Comparison of ENCODE assay signal across 8 cellular contexts in the genomic region with DNA sequence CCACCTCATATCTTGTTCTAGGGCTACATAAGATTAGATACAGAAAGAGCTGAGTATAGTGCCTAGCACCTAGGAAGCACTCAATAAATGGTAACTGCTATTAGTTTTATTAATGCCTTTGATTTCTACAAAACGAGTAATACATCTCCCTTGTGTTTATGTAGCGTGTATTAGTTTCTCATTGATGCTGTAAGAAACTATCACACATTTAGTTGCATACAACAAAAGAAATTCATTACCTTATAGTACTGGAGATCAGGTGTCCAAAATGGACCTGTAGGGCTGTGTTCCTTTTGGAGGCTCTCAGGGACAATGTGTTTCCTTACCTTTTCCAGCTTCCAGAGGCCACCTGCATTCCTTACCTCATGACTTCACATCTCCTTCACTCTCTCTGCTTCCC. TPM values are rescaled to one million over a fixed set of nuclear protein-coding genes. Genes with fewer than 3 reads are reported as not detected.
DNase-seq lines count a peak whose midpoint lies in the region; ATAC-seq and TF ChIP-seq lines count a peak whose summit lies in the region.

No MANE protein-coding gene starts in this region.

- H4K91ac ChIP-seq in mesenchymal stem cell (ENCODE audit: low read length): no peak overlapping the region

- WGBS in mesenchymal stem cell: no CpG with 5 or more reads among the region's 2 CpGs

- H3K27ac Mint-ChIP-seq in activated naive CD4-positive, alpha-beta T cell treated with anti-CD3 and anti-CD28 coated beads, Interleukin-2, amount 50 U/mL, for 24 hours: peak overlapping the region; percentile 93
- H3K27ac Mint-ChIP-seq in activated naive CD4-positive, alpha-beta T cell treated with anti-CD3 and anti-CD28 coated beads, Interleukin-2, amount 50 U/mL, for 72 hours: peak overlapping the region in 1 of 2 donors; percentile 56
- H3K27ac Mint-ChIP-seq in activated naive CD8-positive, alpha-beta T cell treated with anti-CD3 and anti-CD28 coated beads, Interleukin-2, amount 10 ng/mL, durations not matched to agents 7 days and 5 days: no peak overlapping the region
- peak overlapping the region; percentile 80 for H3K27ac Mint-ChIP-seq in type B pancreatic cell

- peaks cover 3% of the 10 kb centered on the region for H3K4me1 ChIP-seq in mesenchymal stem cell (ENCODE audit: control insufficient read depth, insufficient read depth, low read depth, low read length)

- H3K18ac ChIP-seq in mesenchymal stem cell (ENCODE audit: low read depth in 1 of 2, low read length in 2 of 2): no peak overlapping the region

- no peak for DNase-seq in activated naive CD4-positive, alpha-beta T cell treated with anti-CD3 and anti-CD28 coated beads, Interleukin-2, amount 50 U/mL, for 72 hours (ENCODE audit: low spot score in 2 of 2)
- DNase-seq in activated naive CD8-positive, alpha-beta T cell treated with anti-CD3 and anti-CD28 coated beads, Interleukin-2, amount 10 ng/mL, durations not matched to agents 7 days and 5 days: no peak
- DNase-seq in mesenchymal stem cell (no peak), type B pancreatic cell (ENCODE audit: extremely low spot score, unreplicated experiment) (no peak), activated gamma-delta T cell (lab: John Stamatoyannopoulos, UW) (no peak)

- no peaks in the 10 kb centered on the region for H3K36me3 Mint-ChIP-seq in activated naive CD4-positive, alpha-beta T cell treated with anti-CD3 and anti-CD28 coated beads, Interleukin-2, amount 50 U/mL, for 24 hours
- H3K36me3 Mint-ChIP-seq in activated naive CD4-positive, alpha-beta T cell treated with anti-CD3 and anti-CD28 coated beads, Interleukin-2, amount 50 U/mL, for 72 hours: peaks cover 0 to 11% of the 10 kb centered on the region in 2 donors
- H3K36me3 Mint-ChIP-seq in activated naive CD8-positive, alpha-beta T cell treated with anti-CD3 and anti-CD28 coated beads, Interleukin-2, amount 10 ng/mL, durations not matched to agents 7 days and 5 days: no peaks in the 10 kb centered on the region
- peaks cover 3% of the 10 kb centered on the region for H3K36me3 Mint-ChIP-seq in type B pancreatic cell

- H3K27me3 Mint-ChIP-seq in activated naive CD4-positive, alpha-beta T cell treated with anti-CD3 and anti-CD28 coated beads, Interleukin-2, amount 50 U/mL, for 24 hours: no peaks in the 10 kb centered on the region
- H3K27me3 Mint-ChIP-seq in activated naive CD8-positive, alpha-beta T cell treated with anti-CD3 and anti-CD28 coated beads, Interleukin-2, amount 10 ng/mL, durations not matched to agents 7 days and 5 days: peaks cover 7% of the 10 kb centered on the region
- H3K27me3 Mint-ChIP-seq in type B pancreatic cell: peaks cover 24% of the 10 kb centered on the region

- TF ChIP-seq CTCF in type B pancreatic cell (conservative IDR thresholded peaks at IDR 0.05): no peak

- no peak overlapping the region for H2BK120ac ChIP-seq in mesenchymal stem cell (ENCODE audit: low read depth, low read length)

- peak overlapping the region; percentile 83 for H3K4me3 Mint-ChIP-seq in activated naive CD4-positive, alpha-beta T cell treated with anti-CD3 and anti-CD28 coated beads, Interleukin-2, amount 50 U/mL, for 24 hours
- peak overlapping the region; percentile 92 for H3K4me3 Mint-ChIP-seq in activated naive CD8-positive, alpha-beta T cell treated with anti-CD3 and anti-CD28 coated beads, Interleukin-2, amount 10 ng/mL, durations not matched to agents 7 days and 5 days
- peak overlapping the region; percentile 84 for H3K4me3 Mint-ChIP-seq in type B pancreatic cell

- POLR2A ChIA-PET in activated naive CD8-positive, alpha-beta T cell treated with anti-CD3 and anti-CD28 coated beads, Interleukin-2, amount 10 ng/mL, durations not matched to agents 7 days and 5 days (lab: Charles Lee): no interaction called here

- H2AK5ac ChIP-seq in mesenchymal stem cell (ENCODE audit: low read length, severe bottlenecking): no peak overlapping the region

- peaks cover 55% of the 10 kb centered on the region for H3K4me1 Mint-ChIP-seq in activated naive CD4-positive, alpha-beta T cell treated with anti-CD3 and anti-CD28 coated beads, Interleukin-2, amount 50 U/mL, for 24 hours
- H3K4me1 Mint-ChIP-seq in activated naive CD8-positive, alpha-beta T cell treated with anti-CD3 and anti-CD28 coated beads, Interleukin-2, amount 10 ng/mL, durations not matched to agents 7 days and 5 days: peaks cover 34% of the 10 kb centered on the region
- peaks cover 13% of the 10 kb centered on the region for H3K4me1 Mint-ChIP-seq in type B pancreatic cell (ENCODE audit: unreplicated experiment)

- no peak overlapping the region for H2BK15ac ChIP-seq in mesenchymal stem cell (ENCODE audit: low read depth, poor library complexity, severe bottlenecking)

- no peaks in the 10 kb centered on the region for H3K36me3 ChIP-seq in mesenchymal stem cell (ENCODE audit: control insufficient read depth in 1 of 2, insufficient read depth in 2 of 2, low read depth in 1 of 2, low read length in 2 of 2)

- no peaks in the 10 kb centered on the region for H3K9me3 Mint-ChIP-seq in activated naive CD4-positive, alpha-beta T cell treated with anti-CD3 and anti-CD28 coated beads, Interleukin-2, amount 50 U/mL, for 24 hours
- peaks cover 0 to 6% of the 10 kb centered on the region in 2 donors for H3K9me3 Mint-ChIP-seq in activated naive CD4-positive, alpha-beta T cell treated with anti-CD3 and anti-CD28 coated beads, Interleukin-2, amount 50 U/mL, for 72 hours
- no peaks in the 10 kb centered on the region for H3K9me3 Mint-ChIP-seq in activated naive CD8-positive, alpha-beta T cell treated with anti-CD3 and anti-CD28 coated beads, Interleukin-2, amount 10 ng/mL, durations not matched to agents 7 days and 5 days
- no peaks in the 10 kb centered on the region for H3K9me3 Mint-ChIP-seq in type B pancreatic cell

- no peaks in the 10 kb centered on the region for H3K9me3 ChIP-seq in mesenchymal stem cell (ENCODE audit: control insufficient read depth, low read length)

- H3K4ac ChIP-seq in mesenchymal stem cell (ENCODE audit: low read depth in 1 of 2, low read length in 2 of 2): no peak overlapping the region

- H2BK5ac ChIP-seq in mesenchymal stem cell (ENCODE audit: low read depth, low read length, poor library complexity, severe bottlenecking): no peak overlapping the region

- H3K27me3 ChIP-seq in mesenchymal stem cell (ENCODE audit: control insufficient read depth in 1 of 2, insufficient read depth in 1 of 2, low read length in 2 of 2): peaks cover 0 to 37% of the 10 kb centered on the region in 2 experiments

- peak overlapping the region; percentile 86 for H3K9ac ChIP-seq in mesenchymal stem cell (ENCODE audit: low read length)

- ATAC-seq in activated naive CD4-positive, alpha-beta T cell treated with anti-CD3 and anti-CD28 coated beads, Interleukin-2, amount 50 U/mL, for 72 hours: no peak
- ATAC-seq in activated naive CD8-positive, alpha-beta T cell treated with anti-CD3 and anti-CD28 coated beads, Interleukin-2, amount 10 ng/mL, durations not matched to agents 7 days and 5 days (ENCODE audit: low read depth): no peak
- ATAC-seq in GM18907 (IDR thresholded peaks at IDR 0.05; ENCODE audit: unreplicated experiment) (no peak), HG03097 (IDR thresholded peaks at IDR 0.05; ENCODE audit: low FRiP score, unreplicated experiment) (no peak)

- no peak overlapping the region for H3K27ac ChIP-seq in mesenchymal stem cell (ENCODE audit: low read length, poor library complexity, severe bottlenecking)

- H3K23ac ChIP-seq in mesenchymal stem cell (ENCODE audit: low read length in 2 of 2): no peak overlapping the region

- no peak overlapping the region for H2BK12ac ChIP-seq in mesenchymal stem cell (ENCODE audit: low read length in 2 of 2)

- no peak overlapping the region for H2AFZ ChIP-seq in mesenchymal stem cell (ENCODE audit: low read depth, low read length)

- H3K79me1 ChIP-seq in mesenchymal stem cell (replicated peaks; ENCODE audit: low read length, poor library complexity, severe bottlenecking): peaks cover 13% of the 10 kb centered on the region

- H3K14ac ChIP-seq in mesenchymal stem cell (ENCODE audit: low read length in 2 of 2): no peak overlapping the region

- H3K4me3 ChIP-seq in mesenchymal stem cell (ENCODE audit: insufficient read depth in 1 of 2, low read depth in 1 of 2, low read length in 2 of 2): peak overlapping the region in 1 of 2 experiments; percentile 90

- no peak overlapping the region for H3K4me2 ChIP-seq in mesenchymal stem cell (ENCODE audit: low read length, poor library complexity, severe bottlenecking)

- no peak overlapping the region for H4K8ac ChIP-seq in mesenchymal stem cell (ENCODE audit: low read length)

RNA-seq across cellular contexts. Expression of a gene that starts 1.0 kb away (rescaled TPM):
- 1 to 10 TPM; 2.8 to 5.0 TPM for total RNA-seq in activated naive CD4-positive, alpha-beta T cell treated with anti-CD3 and anti-CD28 coated beads, Interleukin-2, amount 50 U/mL, for 72 hours
- 1 to 10 TPM; 8.9 to 9.3 TPM for total RNA-seq in activated naive CD8-positive, alpha-beta T cell treated with anti-CD3 and anti-CD28 coated beads, Interleukin-2, amount 10 ng/mL, durations not matched to agents 7 days and 5 days
- 3.1 TPM for polyA plus RNA-seq in mesenchymal stem cell (2013, experiment 1 of 2)
- 3.2 TPM for polyA plus RNA-seq in mesenchymal stem cell (2013, experiment 2 of 2)
- 33.0 and 43.5 TPM in 2 replicates for total RNA-seq in type B pancreatic cell (ENCODE audit: low replicate concordance)
